9 cellular contexts compared by ENCODE assay signal in genomic region chr1:40399984-40400704, GRCh38. TPM values are rescaled to one million over a fixed set of nuclear protein-coding genes. Genes with fewer than 3 reads are reported as not detected.
DNase-seq lines count a peak whose midpoint lies in the region; ATAC-seq and TF ChIP-seq lines count a peak whose summit lies in the region.
"Had no signal": no experiment of that assay in that cellular context is flagged by ENCODE, and none has a peak within 500 bp of the region (broad histone marks: within the 10 kb centered on the region; RNA-seq: fewer than 3 reads in every experiment).

No MANE protein-coding gene starts in this region.

- H3K27me3 ChIP-seq in sigmoid colon (no peaks in the 10 kb centered on the region), HAP-1 (ENCODE audit: low read depth) (no peaks in the 10 kb centered on the region)

- intact Hi-C loops in activated B cell treated with CpG ODN at 0.5 μM for 24 hours (cut with micrococcal nuclease) (loop anchor here (1.0 to 5.0 kb wide), 4 partner anchors 15 to 143 kb away; partner anchors contain the start of gene ZMPSTE24), sigmoid colon (cut with DNase I) (loop anchor here (5.0 kb wide), 1 partner anchor 58 kb away; no protein-coding TSS in a partner anchor)

- H3K27ac Mint-ChIP-seq in activated B cell treated with CpG ODN at 0.5 μM for 24 hours: peak overlapping the region; percentile 84

- 76 to 84% methylated on average over 4 of the region's 4 CpGs for WGBS in sigmoid colon, 2 donors

- TF ChIP-seq EP300 in sigmoid colon (IDR thresholded peaks at IDR 0.05): no peak

- H3K36me3 Mint-ChIP-seq in activated B cell treated with CpG ODN at 0.5 μM for 24 hours (ENCODE audit: low read depth): peaks cover 25% of the 10 kb centered on the region

- H3K36me3 ChIP-seq in sigmoid colon (no peaks in the 10 kb centered on the region), HAP-1 (replicated peaks) (0 out of 2 replicates have a peak, but pooled peaks cover 2% of the 10 kb centered on the region)

- peak overlapping the region in 3 of 4 donors; percentile 11 to 51 (median 18) for H3K27ac ChIP-seq in sigmoid colon

- H3K9me3 Mint-ChIP-seq in activated B cell treated with CpG ODN at 0.5 μM for 24 hours: no peaks in the 10 kb centered on the region

- ATAC-seq in GM18868 (IDR thresholded peaks at IDR 0.05; ENCODE audit: unreplicated experiment) (peak; percentile 57), HG02763 (IDR thresholded peaks at IDR 0.05; ENCODE audit: unreplicated experiment) (peak; percentile 61), activated B cell treated with CpG ODN at 0.5 μM for 24 hours (ENCODE audit: low read depth) (peak; percentile 59)

- no peak for DNase-seq in activated B cell treated with CpG ODN at 0.5 μM for 24 hours
- DNase-seq in sigmoid colon: no peak
- no peak for DNase-seq in HAP-1 (ENCODE audit: low spot score in 2 of 2)
- DNase-seq in NCI-H2029 (lab: John Stamatoyannopoulos, UW): no peak
- no peak for DNase-seq in activated gamma-delta T cell (lab: John Stamatoyannopoulos, UW)
- no peak for DNase-seq in Kasumi-1 (lab: John Stamatoyannopoulos, UW)
- DNase-seq: NCI-H146 had no signal

- peak overlapping the region; percentile 51 for H3K4me3 Mint-ChIP-seq in activated B cell treated with CpG ODN at 0.5 μM for 24 hours

- no peaks in the 10 kb centered on the region for H3K9me3 ChIP-seq in sigmoid colon
- no peaks in the 10 kb centered on the region for H3K9me3 ChIP-seq in HAP-1

- TF ChIP-seq CTCF in activated B cell treated with CpG ODN at 0.5 μM for 24 hours (IDR thresholded peaks at IDR 0.05): no peak
- no peak for TF ChIP-seq CTCF in sigmoid colon (IDR thresholded peaks at IDR 0.05)

- H3K27me3 Mint-ChIP-seq in activated B cell treated with CpG ODN at 0.5 μM for 24 hours: no peaks in the 10 kb centered on the region

- POLR2A ChIA-PET in activated B cell treated with CpG ODN at 0.5 μM for 24 hours (lab: Charles Lee): interaction anchor here (0.6 to 5.2 kb wide), 11 partner anchors 14 to 94 kb away, joined by 4 to 371 read pairs (median 10); partner anchors contain the start of gene SMAP2

- TF ChIP-seq POLR2A in sigmoid colon (IDR thresholded peaks at IDR 0.05): no peak

- in situ Hi-C loops in HAP-1 (cut with MboI; ENCODE audit: low sequenced_read_pairs): loop anchor here (10.0 kb wide), 1 partner anchor 255 kb away; no protein-coding TSS in a partner anchor

- H3K4me1 ChIP-seq in sigmoid colon: peaks cover 0 to 8% (median 0%) of the 10 kb centered on the region in 4 donors
- peaks cover 3% of the 10 kb centered on the region; the same call in 1 of the 2 replicates for H3K4me1 ChIP-seq in HAP-1

- CTCF ChIA-PET in activated B cell treated with CpG ODN at 0.5 μM for 24 hours (lab: Charles Lee): interaction anchor here (0.7 to 3.0 kb wide), 13 partner anchors 9 to 316 kb away, joined by 3 to 20 read pairs (median 5); no protein-coding TSS in a partner anchor

- H3K4me3 ChIP-seq in sigmoid colon: no peak overlapping the region
- no peak overlapping the region for H3K4me3 ChIP-seq in HAP-1

- peaks cover 97% of the 10 kb centered on the region for H3K4me1 Mint-ChIP-seq in activated B cell treated with CpG ODN at 0.5 μM for 24 hours

RNA-seq across cellular contexts. Expression of gene SMAP2, which starts 26.6 kb away (rescaled TPM):
- total RNA-seq in activated B cell treated with CpG ODN at 0.5 μM for 24 hours (202 and 220 TPM in 2 replicates), sigmoid colon (10 to 100 TPM; 20.5 to 28.5 (median 25.5) TPM)
- 100 to 1,000 TPM in 1 of 3 donors, 10 to 100 TPM in 2; 22.8 to 113 (median 24.3) TPM for polyA plus RNA-seq in sigmoid colon

RNA-seq across cellular contexts. Expression of gene ZFP69B, which starts 50.1 kb away (rescaled TPM):
- 8.9 and 10.4 TPM in 2 replicates for total RNA-seq in activated B cell treated with CpG ODN at 0.5 μM for 24 hours
- total RNA-seq in sigmoid colon: under 1 TPM; 0.14 to 0.99 (median 0.63) TPM
- polyA plus RNA-seq in sigmoid colon: 1 to 10 TPM in 2 of 3 donors, not detected in 1; 1.2 to 1.8 TPM
